15 cellular contexts compared by ENCODE assay signal in the genomic region with DNA sequence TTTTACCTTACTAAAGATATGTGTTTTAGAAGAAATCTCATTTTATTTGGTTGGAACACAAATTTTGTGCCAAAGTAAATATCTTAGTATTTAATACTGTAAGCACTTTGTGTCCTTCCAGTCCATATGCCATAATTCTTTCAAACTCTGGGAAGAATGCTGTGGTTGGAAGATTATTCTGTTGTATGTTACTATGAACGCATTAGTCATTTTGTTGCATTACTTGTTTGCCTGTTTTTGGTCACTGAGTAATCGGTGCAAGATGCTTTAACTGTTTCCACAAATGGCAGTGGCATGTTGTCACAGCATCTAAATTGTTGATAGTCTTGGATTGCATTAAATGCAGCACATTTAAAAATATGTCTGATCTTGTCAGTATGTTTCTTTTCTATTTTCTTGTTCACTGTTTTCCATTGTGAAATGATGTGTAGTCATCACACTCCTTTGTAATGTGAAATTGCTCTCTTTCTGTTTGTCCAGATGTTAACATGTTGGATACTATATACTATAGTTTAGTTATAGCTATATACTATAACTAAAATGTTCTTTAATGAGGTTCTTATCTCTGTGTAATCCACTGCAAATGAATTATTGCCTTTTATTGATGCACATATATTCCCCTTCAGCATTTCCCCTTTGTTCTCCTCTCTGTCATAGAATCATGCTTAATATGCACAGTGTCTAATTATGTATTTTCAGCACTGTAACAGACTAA.
DNase-seq lines count a peak whose midpoint lies in the region; ATAC-seq and TF ChIP-seq lines count a peak whose summit lies in the region.
"Had no signal": no experiment of that assay in that cellular context is flagged by ENCODE, and none has a peak within 500 bp of the region (broad histone marks: within the 10 kb centered on the region; RNA-seq: fewer than 3 reads in every experiment).

No MANE protein-coding gene starts in this region.

- no peaks in the 10 kb centered on the region for H3K9me3 ChIP-seq in AG04450 (ENCODE audit: control insufficient read depth, insufficient read depth, low read length)

- peaks cover 56% of the 10 kb centered on the region for H3K36me3 Mint-ChIP-seq in nephron (ENCODE audit: low read depth)
- H3K36me3 Mint-ChIP-seq in activated T-cell treated with anti-CD3 and anti-CD28 coated beads, Interleukin-2, amount 50 U/mL, for 4 hours (ENCODE audit: insufficient read depth), result peaks cover 52% of the 10 kb centered on the region

- POLR2A ChIA-PET in AG04450 (lab: Yijun Ruan, JAX), result interaction anchor here (0.6 kb wide), 1 partner anchor 207 kb away, joined by 4 read pairs; no protein-coding TSS in a partner anchor

- H3K27ac ChIP-seq in AG04450 (ENCODE audit: low read depth, low read length), result no peak overlapping the region

- no peak overlapping the region for H3K4me3 ChIP-seq in AG04450 (ENCODE audit: low read depth, low read length)

- H3K27me3 ChIP-seq in AG04450 (ENCODE audit: control insufficient read depth, insufficient read depth, low read length), result no peaks in the 10 kb centered on the region

- CTCF ChIA-PET in AG04450 (lab: Charles Lee), result no interaction called here

- ATAC-seq in HG03025 (IDR thresholded peaks at IDR 0.05; ENCODE audit: low FRiP score, unreplicated experiment), result no peak
- ATAC-seq in HG03108 (IDR thresholded peaks at IDR 0.05; ENCODE audit: unreplicated experiment), result no peak
- ATAC-seq in activated T-cell treated with anti-CD3 and anti-CD28 coated beads, Interleukin-2, amount 50 U/mL, for 4 hours, result no peak
- ATAC-seq: activated T-helper 17 cell treated with anti-CD3 and anti-CD28 coated beads, Interleukin-2, amount 50 U/mL, for 72 hours had no signal

- no peaks in the 10 kb centered on the region for H3K9me3 Mint-ChIP-seq in nephron
- no peaks in the 10 kb centered on the region for H3K9me3 Mint-ChIP-seq in activated T-cell treated with anti-CD3 and anti-CD28 coated beads, Interleukin-2, amount 50 U/mL, for 4 hours
- H3K9me3 Mint-ChIP-seq: activated CD4-positive, alpha-beta T cell treated with anti-CD3 and anti-CD28 coated beads, Interleukin-2, amount 10 ng/mL, durations not matched to agents 24 days and 14 days; activated T-helper 17 cell treated with anti-CD3 and anti-CD28 coated beads, Interleukin-2, amount 50 U/mL, for 72 hours; central memory CD8-positive, alpha-beta T cell; neural crest cell had no signal

- H3K4me1 Mint-ChIP-seq in nephron, result peaks cover 28% of the 10 kb centered on the region
- H3K4me1 Mint-ChIP-seq in activated T-cell treated with anti-CD3 and anti-CD28 coated beads, Interleukin-2, amount 50 U/mL, for 4 hours (ENCODE audit: low read depth), result no peaks in the 10 kb centered on the region
- H3K4me1 Mint-ChIP-seq: activated CD4-positive, alpha-beta T cell treated with anti-CD3 and anti-CD28 coated beads, Interleukin-2, amount 10 ng/mL, durations not matched to agents 24 days and 14 days; activated T-helper 17 cell treated with anti-CD3 and anti-CD28 coated beads, Interleukin-2, amount 50 U/mL, for 72 hours; central memory CD8-positive, alpha-beta T cell; neural crest cell had no signal

- TF ChIP-seq CTCF in AG04450 (IDR thresholded peaks at IDR 0.05; ENCODE audit: low read depth, low read length) (no peak), nephron (IDR thresholded peaks at IDR 0.05; ENCODE audit: unreplicated experiment in 3 of 3) (no peak)

- H3K27me3 Mint-ChIP-seq in nephron (ENCODE audit: low read depth), result no peaks in the 10 kb centered on the region
- H3K27me3 Mint-ChIP-seq in activated T-cell treated with anti-CD3 and anti-CD28 coated beads, Interleukin-2, amount 50 U/mL, for 4 hours (ENCODE audit: low read depth), result no peaks in the 10 kb centered on the region
- H3K27me3 Mint-ChIP-seq: activated CD4-positive, alpha-beta T cell treated with anti-CD3 and anti-CD28 coated beads, Interleukin-2, amount 10 ng/mL, durations not matched to agents 24 days and 14 days; activated T-helper 17 cell treated with anti-CD3 and anti-CD28 coated beads, Interleukin-2, amount 50 U/mL, for 72 hours; central memory CD8-positive, alpha-beta T cell had no signal

- peak overlapping the region in 1 of 3 experiments; percentile 3 for H3K4me3 Mint-ChIP-seq in nephron
- no peak overlapping the region for H3K4me3 Mint-ChIP-seq in activated T-cell treated with anti-CD3 and anti-CD28 coated beads, Interleukin-2, amount 50 U/mL, for 4 hours
- H3K4me3 Mint-ChIP-seq: activated CD4-positive, alpha-beta T cell treated with anti-CD3 and anti-CD28 coated beads, Interleukin-2, amount 10 ng/mL, durations not matched to agents 24 days and 14 days; activated T-helper 17 cell treated with anti-CD3 and anti-CD28 coated beads, Interleukin-2, amount 50 U/mL, for 72 hours; central memory CD8-positive, alpha-beta T cell; neural crest cell had no signal

- peak; percentile 34 for DNase-seq in AG04450 (ENCODE audit: low read depth, low spot score)
- DNase-seq in M059J (ENCODE audit: low read depth), result peak; percentile 86
- DNase-seq in epidermal melanocyte (ENCODE audit: insufficient read length, low spot score), result peak; percentile 21
- DNase-seq in activated T-cell treated with anti-CD3 and anti-CD28 coated beads, Interleukin-2, amount 50 U/mL, for 4 hours, result no peak
- DNase-seq in NCI-H187 treated with DMSO at 0.1 percent for 48 hours (lab: John Stamatoyannopoulos, UW), result no peak
- DNase-seq: activated CD4-positive, alpha-beta T cell treated with anti-CD3 and anti-CD28 coated beads, Interleukin-2, amount 10 ng/mL, durations not matched to agents 24 days and 14 days; kidney glomerular epithelial cell; stimulated activated CD4-positive, alpha-beta T cell treated with anti-CD3 and anti-CD28 coated beads, Interleukin-15, amount 100 ng/mL, for 24 hours; T-helper 1 cell had no signal

- peak overlapping the region; percentile 70 to 91 (median 73) for H3K27ac Mint-ChIP-seq in nephron
- H3K27ac Mint-ChIP-seq: activated CD4-positive, alpha-beta T cell treated with anti-CD3 and anti-CD28 coated beads, Interleukin-2, amount 10 ng/mL, durations not matched to agents 24 days and 14 days; activated T-helper 17 cell treated with anti-CD3 and anti-CD28 coated beads, Interleukin-2, amount 50 U/mL, for 72 hours had no signal

Comparison
In these comparisons a context has a peak if more than half of its experiments do, and no peak if none do; other contexts are left out.
1. DNase-seq: peak in AG04450 (single experiment), M059J (single experiment) and epidermal melanocyte (single experiment); none in activated T-cell treated with anti-CD3 and anti-CD28 coated beads, Interleukin-2, amount 50 U/mL, for 4 hours (single experiment) and NCI-H187 treated with DMSO at 0.1 percent for 48 hours (single experiment).